In genomic region chr9:127396808-127397721, GRCh38 we compare ENCODE assay signal across 8 cellular contexts. TPM values are rescaled to one million over a fixed set of nuclear protein-coding genes. Genes with fewer than 3 reads are reported as not detected.
A peak's percentile ranks its signal among the peaks of the same experiment; 100 is the strongest.
DNase-seq lines count a peak whose midpoint lies in the region; ATAC-seq and TF ChIP-seq lines count a peak whose summit lies in the region.

Gene SLC2A8, plus strand, starts transcription at chr9:127397169. Its CDS starts 62 bp downstream, at chr9:127397231.

- no peaks in the 10 kb centered on the region for H3K36me3 ChIP-seq in uterus

- H3K9me3 ChIP-seq in uterus: no peaks in the 10 kb centered on the region

- in situ Hi-C loops in GM13976 (cut with MboI; ENCODE audit: low sequenced_read_pairs, unreplicated experiment): no loop called here

- H3K27ac ChIP-seq in uterus: peak within 1 kb of the TSS; percentile 63 to 92

- H3K4me1 ChIP-seq in uterus: peaks cover 0 to 11% of the 10 kb centered on the region in 2 donors

- peak; percentile 96 for DNase-seq in GM13976 (ENCODE audit: low spot score)
- DNase-seq in NCI-H187 (lab: John Stamatoyannopoulos, UW): peak; percentile 93 to 98
- DNase-seq in T1000 (lab: John Stamatoyannopoulos, UW): peak; percentile 97
- DNase-seq in astrocyte of the hippocampus (ENCODE audit: low read depth, low spot score): peak; percentile 100
- peak; percentile 96 for DNase-seq in hepatic stellate cell (ENCODE audit: low spot score)
- DNase-seq in putamen (ENCODE audit: low spot score): peak; percentile 100
- peak; percentile 99 for DNase-seq in uterus

- peak within 1 kb of the TSS; percentile 70 to 74 for H3K4me3 ChIP-seq in uterus

- intact Hi-C loops in uterus (cut with DNase I; ENCODE audit: low total_unique reads): no loop called here

- ATAC-seq in HG02852 (IDR thresholded peaks at IDR 0.05; ENCODE audit: unreplicated experiment): peak; percentile 97

- H3K27me3 ChIP-seq in uterus: no peaks in the 10 kb centered on the region

- peak; percentile 72 to 89 for TF ChIP-seq POLR2A in uterus (IDR thresholded peaks at IDR 0.05)

- TF ChIP-seq CTCF in GM13976 (IDR thresholded peaks at IDR 0.05; ENCODE audit: borderline replicate concordance, control extremely low read depth, extremely low read depth, insufficient read depth, missing control alignments): no peak
- peak in 2 of 4 experiments; percentile 11 to 54 for TF ChIP-seq CTCF in uterus (IDR thresholded peaks at IDR 0.05)

RNA-seq across cellular contexts. Expression of gene SLC2A8, which starts in this region (rescaled TPM):
- 10 to 100 TPM in 2 of 4 donors, 1 to 10 TPM in 2; 1.8 to 45.1 (median 10.5) TPM for total RNA-seq in uterus

Comparison
In these comparisons a context has a peak if more than half of its experiments do, and no peak if none do; other contexts are left out.
1. Peak in every context shown above with its lines: DNase-seq, ATAC-seq, H3K4me3 ChIP-seq and H3K27ac ChIP-seq.